In the genomic region with DNA sequence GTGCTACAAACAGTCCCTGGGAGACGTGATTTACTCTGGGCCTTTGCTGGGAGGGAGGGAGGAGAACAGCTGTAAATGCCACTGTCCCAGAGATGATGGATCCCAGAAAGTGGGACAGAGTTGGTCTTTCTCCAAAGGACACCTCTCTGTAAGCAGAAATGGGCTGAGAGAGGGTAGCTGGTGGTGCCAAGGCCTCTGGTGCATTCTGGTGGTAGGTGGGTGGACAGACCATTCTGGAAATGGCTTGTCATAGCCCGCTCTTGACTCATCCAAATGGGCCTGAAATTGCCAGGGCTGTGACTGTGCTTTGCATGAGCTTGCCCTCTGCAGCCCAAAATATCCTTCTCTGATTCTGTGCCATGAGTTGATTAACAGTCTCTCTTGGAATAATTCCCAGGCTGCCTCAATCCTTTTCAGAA, we compare ENCODE assay signal across 16 cellular contexts. TPM values are rescaled to one million over a fixed set of nuclear protein-coding genes. Genes with fewer than 3 reads are reported as not detected.
DNase-seq lines count a peak whose midpoint lies in the region; ATAC-seq, FAIRE-seq and TF ChIP-seq lines count a peak whose summit lies in the region.
"Had no signal": no experiment of that assay in that cellular context is flagged by ENCODE, and none has a peak within 500 bp of the region (broad histone marks: within the 10 kb centered on the region; RNA-seq: fewer than 3 reads in every experiment).

No MANE protein-coding gene starts in this region.

- no peak overlapping the region for H3K4me3 ChIP-seq in MG63
- no peak overlapping the region for H3K4me3 ChIP-seq in esophagus muscularis mucosa
- H3K4me3 ChIP-seq in small intestine (ENCODE audit: low read depth in 1 of 2, low read length in 2 of 2) = no peak overlapping the region
- no peak overlapping the region for H3K4me3 ChIP-seq in upper lobe of left lung
- H3K4me3 ChIP-seq: GM12878 had no signal

- H3K36me3 ChIP-seq in MG63 (no peaks in the 10 kb centered on the region), esophagus muscularis mucosa (no peaks in the 10 kb centered on the region), small intestine (ENCODE audit: control insufficient read depth in 2 of 2, insufficient read depth in 2 of 2, low read length in 2 of 2) (no peaks in the 10 kb centered on the region), upper lobe of left lung (no peaks in the 10 kb centered on the region)

- H3K27me3 ChIP-seq in MG63 (no peaks in the 10 kb centered on the region), esophagus muscularis mucosa (no peaks in the 10 kb centered on the region), small intestine (ENCODE audit: control insufficient read depth in 2 of 2, insufficient read depth in 2 of 2, low read length in 2 of 2) (no peaks in the 10 kb centered on the region), upper lobe of left lung (no peaks in the 10 kb centered on the region)

- intact Hi-C loops in esophagus muscularis mucosa (cut with DNase I) = no loop called here

- H3K9me3 ChIP-seq in MG63 (peaks cover 12% of the 10 kb centered on the region), esophagus muscularis mucosa (peaks cover 0 to 5% (median 2%) of the 10 kb centered on the region in 4 donors), small intestine (ENCODE audit: control insufficient read depth, low read depth) (no peaks in the 10 kb centered on the region), upper lobe of left lung (no peaks in the 10 kb centered on the region)

- no peak for FAIRE-seq in small intestine (lab: Jason Lieb, UNC)
- FAIRE-seq: D721Med, H54 had no signal

- H3K4me1 ChIP-seq in esophagus muscularis mucosa (peaks cover 9 to 57% (median 50%) of the 10 kb centered on the region in 4 donors), small intestine (ENCODE audit: control insufficient read depth in 2 of 2, insufficient read depth in 1 of 2, low read depth in 1 of 2, low read length in 1 of 2) (no peaks in the 10 kb centered on the region), upper lobe of left lung (no peaks in the 10 kb centered on the region)

- H3K27ac ChIP-seq in esophagus muscularis mucosa (replicated peaks in 1 of 4) (peak overlapping the region; percentile 10 to 52 (median 50)), small intestine (ENCODE audit: low read depth in 1 of 2, low read length in 1 of 2) (no peak overlapping the region), upper lobe of left lung (no peak overlapping the region)
- H3K27ac ChIP-seq: VCaP had no signal

- peak; percentile 35 for DNase-seq in A172 (ENCODE audit: low spot score)
- peak; percentile 95 for DNase-seq in MG63
- no peak for DNase-seq in esophagus muscularis mucosa (ENCODE audit: extremely low spot score)
- peak; percentile 13 for DNase-seq in middle frontal gyrus (ENCODE audit: extremely low spot score, low spot score)
- no peak for DNase-seq in small intestine
- no peak for DNase-seq in upper lobe of left lung
- no peak for DNase-seq in ACHN
- DNase-seq: 8988T; effector CD8-positive, alpha-beta T cell had no signal

- no peak for TF ChIP-seq CTCF in esophagus muscularis mucosa (IDR thresholded peaks at IDR 0.05)
- no peak for TF ChIP-seq CTCF in upper lobe of left lung (IDR thresholded peaks at IDR 0.05)

- TF ChIP-seq POLR2A in esophagus muscularis mucosa (IDR thresholded peaks at IDR 0.05; ENCODE audit: low read depth) (no peak), upper lobe of left lung (IDR thresholded peaks at IDR 0.05) (no peak)

- in situ Hi-C loops in ACHN (cut with HindIII; ENCODE audit: low pct_ligation_motif_present, low pct_unique_long_range_greater_than_20kb, low sequenced_read_pairs) = no loop called here

- TF ChIP-seq EP300 in esophagus muscularis mucosa (IDR thresholded peaks at IDR 0.05) (no peak), upper lobe of left lung (IDR thresholded peaks at IDR 0.05) (no peak)

- no peak for ATAC-seq in upper lobe of left lung (ENCODE audit: low FRiP score in 2 of 2)
- ATAC-seq in HG02571 (IDR thresholded peaks at IDR 0.05; ENCODE audit: unreplicated experiment) = no peak
- ATAC-seq: GM12878 had no signal

- WGBS in esophagus muscularis mucosa = 42% methylated on average over 2 of the region's 2 CpGs
- 79 to 88% (median 83%) methylated on average over 2 of the region's 2 CpGs for WGBS in small intestine, 3 donors
- whole genome bisulfite sequencing in upper lobe of left lung, 2 donors = 82 to 96% methylated on average over 2 of the region's 2 CpGs

RNA-seq across cellular contexts. Expression of gene CCDC185, which starts 36.1 kb away (rescaled TPM):
- total RNA-seq in A172 (2014; rRNA removed; shearing (Covaris generic)) = not detected in 2 replicates
- 0.47 TPM in 1 of 2 replicates, not detected in the other for total RNA-seq in MG63 (2014; rRNA removed; shearing (Covaris generic); ENCODE audit: low replicate concordance)
- not detected for total RNA-seq in esophagus muscularis mucosa
- not detected for polyA plus RNA-seq in small intestine
- total RNA-seq in upper lobe of left lung = not detected
- total RNA-seq: GM12878, mesenteric fat pad had no signal
- polyA plus RNA-seq: GM12878, thymus had no signal

Comparison
In these comparisons a context has a peak if more than half of its experiments do, and no peak if none do; other contexts are left out.
1. DNase-seq: peak in A172 (single experiment), MG63 (single experiment) and middle frontal gyrus (single experiment); none in esophagus muscularis mucosa (single experiment), small intestine (single experiment), upper lobe of left lung (0 of 2) and ACHN (single experiment).
2. H3K27ac ChIP-seq: peak in esophagus muscularis mucosa (4 of 4); none in small intestine (0 of 2) and upper lobe of left lung (0 of 4).